ENCODE assay signal across 10 cellular contexts in genomic region chr13:57633141-57633949, GRCh38. TPM values are rescaled to one million over a fixed set of nuclear protein-coding genes. Genes with fewer than 3 reads are reported as not detected.
DNase-seq lines count a peak whose midpoint lies in the region; ATAC-seq and TF ChIP-seq lines count a peak whose summit lies in the region.
"Had no signal": no experiment of that assay in that cellular context is flagged by ENCODE, and none has a peak within 500 bp of the region (broad histone marks: within the 10 kb centered on the region; RNA-seq: fewer than 3 reads in every experiment).

No MANE protein-coding gene starts in this region.

- H3K4me1 Mint-ChIP-seq in activated T-helper 1 cell treated with anti-CD3 and anti-CD28 coated beads, Interleukin-12 subunit alpha, Interleukin-12 subunit beta, Interleukin-2, Interleukin-4 antibody, amounts not matched to agents 30 ng/mL and 10 ng/mL and 1 ng/mL, durations not matched to agents 14 hours and 24 hours and 36 hours (ENCODE audit: low read depth), result peaks cover 33% of the 10 kb centered on the region

- 5 to 6% methylated on average over 77 of the region's 77 CpGs for WGBS in heart right ventricle, 2 donors

- H3K36me3 Mint-ChIP-seq in activated T-helper 1 cell treated with anti-CD3 and anti-CD28 coated beads, Interleukin-12 subunit alpha, Interleukin-12 subunit beta, Interleukin-2, Interleukin-4 antibody, amounts not matched to agents 30 ng/mL and 10 ng/mL and 1 ng/mL, durations not matched to agents 14 hours and 24 hours and 36 hours (ENCODE audit: low read depth), result peaks cover 4% of the 10 kb centered on the region

- TF ChIP-seq CTCF in heart right ventricle (IDR thresholded peaks at IDR 0.05), result peak; percentile 57 to 80 (median 67)
- TF ChIP-seq CTCF in osteoblast (IDR thresholded peaks at IDR 0.05; ENCODE audit: extremely low read depth, low read depth, low read length), result no peak

- H3K9me3 Mint-ChIP-seq in activated T-helper 1 cell treated with anti-CD3 and anti-CD28 coated beads, Interleukin-12 subunit alpha, Interleukin-12 subunit beta, Interleukin-2, Interleukin-4 antibody, amounts not matched to agents 30 ng/mL and 10 ng/mL and 1 ng/mL, durations not matched to agents 14 hours and 24 hours and 36 hours, result no peaks in the 10 kb centered on the region

- no peak overlapping the region for H3K4me2 ChIP-seq in osteoblast (ENCODE audit: insufficient read depth, low read length)

- H3K27ac Mint-ChIP-seq in activated T-helper 1 cell treated with anti-CD3 and anti-CD28 coated beads, Interleukin-12 subunit alpha, Interleukin-12 subunit beta, Interleukin-2, Interleukin-4 antibody, amounts not matched to agents 30 ng/mL and 10 ng/mL and 1 ng/mL, durations not matched to agents 14 hours and 24 hours and 36 hours, result peak overlapping the region; percentile 63

- H3K27ac ChIP-seq in heart right ventricle (peak overlapping the region in 9 of 10 donors; percentile 12 to 87 (median 74)), osteoblast (ENCODE audit: low read depth, low read length) (no peak overlapping the region)

- intact Hi-C loops in activated T-helper 1 cell treated with anti-CD3 and anti-CD28 coated beads, Interleukin-12 subunit alpha, Interleukin-12 subunit beta, Interleukin-2, Interleukin-4 antibody, amounts not matched to agents 30 ng/mL and 10 ng/mL and 1 ng/mL, durations not matched to agents 14 hours and 24 hours and 36 hours (cut with micrococcal nuclease), result no loop called here
- intact Hi-C loops in heart right ventricle (cut with DNase I), result loop anchor here in 3 of 10 donors (2.0 to 10.0 kb wide), 4 partner anchors 79 to 1687 kb away; no protein-coding TSS in a partner anchor

- peaks cover 0 to 46% (median 27%) of the 10 kb centered on the region in 9 donors for H3K4me1 ChIP-seq in heart right ventricle
- peaks cover 21% of the 10 kb centered on the region for H3K4me1 ChIP-seq in osteoblast (ENCODE audit: insufficient read depth, low read length)

- H3K9me3 ChIP-seq in heart right ventricle (no peaks in the 10 kb centered on the region), osteoblast (ENCODE audit: low read depth, low read length) (peaks cover 5% of the 10 kb centered on the region)

- H3K79me2 ChIP-seq in osteoblast (ENCODE audit: insufficient read depth, low read length), result no peaks in the 10 kb centered on the region

- no peak overlapping the region for H2AFZ ChIP-seq in osteoblast (ENCODE audit: low read length)

- H3K4me3 Mint-ChIP-seq in activated T-helper 1 cell treated with anti-CD3 and anti-CD28 coated beads, Interleukin-12 subunit alpha, Interleukin-12 subunit beta, Interleukin-2, Interleukin-4 antibody, amounts not matched to agents 30 ng/mL and 10 ng/mL and 1 ng/mL, durations not matched to agents 14 hours and 24 hours and 36 hours, result no peak overlapping the region

- peak overlapping the region; percentile 32 to 77 (median 64) for H3K4me3 ChIP-seq in heart right ventricle
- H3K4me3 ChIP-seq in osteoblast (ENCODE audit: insufficient read depth, low read length), result no peak overlapping the region

- peaks cover 47% of the 10 kb centered on the region for H3K27me3 Mint-ChIP-seq in activated T-helper 1 cell treated with anti-CD3 and anti-CD28 coated beads, Interleukin-12 subunit alpha, Interleukin-12 subunit beta, Interleukin-2, Interleukin-4 antibody, amounts not matched to agents 30 ng/mL and 10 ng/mL and 1 ng/mL, durations not matched to agents 14 hours and 24 hours and 36 hours (ENCODE audit: insufficient read depth)

- DNase-seq in C1 segment of cervical spinal cord (lab: John Stamatoyannopoulos, UW), result peak in 13 of 14 donors; percentile 4 to 90 (median 77)
- DNase-seq in activated T-helper 1 cell treated with anti-CD3 and anti-CD28 coated beads, Interleukin-12 subunit alpha, Interleukin-12 subunit beta, Interleukin-2, Interleukin-4 antibody, amounts not matched to agents 30 ng/mL and 10 ng/mL and 1 ng/mL, durations not matched to agents 14 hours and 24 hours and 36 hours (ENCODE audit: low spot score), result no peak
- peak; percentile 81 to 83 for DNase-seq in heart right ventricle
- peak; percentile 46 for DNase-seq in osteoblast (ENCODE audit: insufficient read length, low spot score, missing footprints)
- no peak for DNase-seq in NCI-H226
- no peak for DNase-seq in NCI-H1930 (lab: John Stamatoyannopoulos, UW)
- DNase-seq in NCI-H146 (lab: John Stamatoyannopoulos, UW), result no peak
- DNase-seq: effector CD8-positive, alpha-beta T cell had no signal

- H3K36me3 ChIP-seq in heart right ventricle, result no peaks in the 10 kb centered on the region
- no peaks in the 10 kb centered on the region for H3K36me3 ChIP-seq in osteoblast (ENCODE audit: insufficient read depth, low read length)

- ATAC-seq in heart right ventricle (peak; percentile 64 to 76 (median 72)), GM18502 (IDR thresholded peaks at IDR 0.05; ENCODE audit: poor library complexity, unreplicated experiment) (no peak)
- ATAC-seq: Panc1 had no signal

- H4K20me1 ChIP-seq in osteoblast (ENCODE audit: insufficient read depth, low read length), result no peaks in the 10 kb centered on the region

- H3K27me3 ChIP-seq in heart right ventricle (peaks cover 0 to 78% (median 26%) of the 10 kb centered on the region in 7 donors), osteoblast (ENCODE audit: insufficient read depth, low read length) (peaks cover 56% of the 10 kb centered on the region)

RNA-seq across cellular contexts. Expression of gene PCDH17, which starts 1.8 kb away (rescaled TPM):
- total RNA-seq in activated T-helper 1 cell treated with anti-CD3 and anti-CD28 coated beads, Interleukin-12 subunit alpha, Interleukin-12 subunit beta, Interleukin-2, Interleukin-4 antibody, amounts not matched to agents 30 ng/mL and 10 ng/mL and 1 ng/mL, durations not matched to agents 14 hours and 24 hours and 36 hours, result 0.05 and 0.07 TPM in 2 replicates
- total RNA-seq in heart right ventricle (10 to 100 TPM in 1 of 10 donors, 1 to 10 TPM in 9; 2.3 to 14.3 (median 3.6) TPM), osteoblast (under 0.01 and 0.59 TPM in 2 replicates)
- 1 to 10 TPM in 1 of 2 donors, under 1 TPM in 1; 0.88 to 1.3 TPM for polyA plus RNA-seq in heart right ventricle

Comparison
In these comparisons a context has a peak if more than half of its experiments do, and no peak if none do; other contexts are left out.
1. DNase-seq: peak in C1 segment of cervical spinal cord (13 of 14), heart right ventricle (2 of 2) and osteoblast (single experiment); none in activated T-helper 1 cell treated with anti-CD3 and anti-CD28 coated beads, Interleukin-12 subunit alpha, Interleukin-12 subunit beta, Interleukin-2, Interleukin-4 antibody, amounts not matched to agents 30 ng/mL and 10 ng/mL and 1 ng/mL, durations not matched to agents 14 hours and 24 hours and 36 hours (single experiment), NCI-H226 (single experiment), NCI-H1930 (0 of 2) and NCI-H146 (single experiment).